Comparison of ENCODE assay signal across 8 cellular contexts in genomic region chr2:12702661-12703121, GRCh38. TPM values are rescaled to one million over a fixed set of nuclear protein-coding genes. Genes with fewer than 3 reads are reported as not detected.
DNase-seq lines count a peak whose midpoint lies in the region; ATAC-seq, FAIRE-seq and TF ChIP-seq lines count a peak whose summit lies in the region.

No MANE protein-coding gene starts in this region.

- no peak overlapping the region for H2AK5ac ChIP-seq in H1 (ENCODE audit: low read depth, low read length)

- no peak overlapping the region for H3K56ac ChIP-seq in H1 (replicated peaks; ENCODE audit: insufficient read length, low read depth, low read length)

- no peak overlapping the region for H3K9ac ChIP-seq in H1 (replicated peaks in 1 of 4; ENCODE audit: extremely low read depth in 1 of 4, low read depth in 3 of 4, low read length in 3 of 4)

- CTCF ChIA-PET in H1 (lab: Charles Lee; ENCODE audit: partially characterized antibody): interaction anchor here (0.5 to 2.2 kb wide), 7 partner anchors 9 to 488 kb away, joined by 3 to 11 read pairs (median 3); partner anchors contain the start of gene TRIB2

- no peaks in the 10 kb centered on the region for H3K79me2 ChIP-seq in H1 (ENCODE audit: control insufficient read depth in 1 of 2, insufficient read depth in 2 of 2, low read length in 2 of 2)

- H3K9me3 ChIP-seq in H1 (ENCODE audit: insufficient read depth in 2 of 2, low read depth in 1 of 2, low read length in 1 of 2): no peaks in the 10 kb centered on the region

- H2BK120ac ChIP-seq in H1 (replicated peaks; ENCODE audit: low read depth, low read length): no peak overlapping the region

- H3K18ac ChIP-seq in H1 (ENCODE audit: extremely low read depth, low read length): no peak overlapping the region

- no peak overlapping the region for H4K91ac ChIP-seq in H1 (replicated peaks; ENCODE audit: insufficient read length, low read length)

- TF ChIP-seq CTCF in H1 (IDR thresholded peaks at IDR 0.05; ENCODE audit: control extremely low read depth in 1 of 3, insufficient read depth in 1 of 3, low read depth in 1 of 3, low read length in 3 of 3): no peak
- no peak for TF ChIP-seq CTCF in nephron (IDR thresholded peaks at IDR 0.05; ENCODE audit: unreplicated experiment in 3 of 3)

- no peak overlapping the region for H4K5ac ChIP-seq in H1 (ENCODE audit: insufficient read length, low read depth, low read length)

- peaks cover 23% of the 10 kb centered on the region for H3K4me1 Mint-ChIP-seq in nephron

- H2BK12ac ChIP-seq in H1 (ENCODE audit: low read depth, low read length): no peak overlapping the region

- TF ChIP-seq POLR2A in H1 (IDR thresholded peaks at IDR 0.05; ENCODE audit: control extremely low read depth in 1 of 2, low read depth in 2 of 2, low read length in 2 of 2): no peak

- ATAC-seq in GM18873 (IDR thresholded peaks at IDR 0.05; ENCODE audit: low FRiP score, unreplicated experiment): no peak
- no peak for ATAC-seq in HG02973 (IDR thresholded peaks at IDR 0.05; ENCODE audit: unreplicated experiment)
- no peak for ATAC-seq in HG02885 (IDR thresholded peaks at IDR 0.05; ENCODE audit: poor library complexity, unreplicated experiment)

- no peak overlapping the region for H2BK20ac ChIP-seq in H1 (ENCODE audit: low read length)

- H4K8ac ChIP-seq in H1 (ENCODE audit: extremely low read depth, insufficient read depth, low read length): no peak overlapping the region

- TF ChIP-seq EP300 in H1 (IDR thresholded peaks at IDR 0.05; ENCODE audit: borderline replicate concordance in 1 of 2, low read depth in 2 of 2, low read length in 2 of 2): no peak

- no peaks in the 10 kb centered on the region for H3K36me3 Mint-ChIP-seq in nephron (ENCODE audit: low read depth)

- H2BK5ac ChIP-seq in H1 (ENCODE audit: low read depth, low read length): no peak overlapping the region

- H3K27ac ChIP-seq in H1 (ENCODE audit: low read depth, low read length): no peak overlapping the region

- POLR2A ChIA-PET in H1 (lab: Charles Lee; ENCODE audit: partially characterized antibody): no interaction called here

- 77% methylated on average over 3 of the region's 3 CpGs; no CpG with 5 or more reads in 1 of the 2 experiments for WGBS in H1 (ENCODE audit: extremely low coverage in 1 of 2, insufficient coverage in 1 of 2, insufficient read length in 1 of 2, insufficient replicate concordance in 2 of 2, low coverage in 1 of 2, low lambda C conversion rate in 2 of 2, missing lambda C conversion rate in 1 of 2), 2 experiments

- H3K14ac ChIP-seq in H1 (ENCODE audit: insufficient read length): no peak overlapping the region

- TF ChIP-seq RAD21 in H1 (IDR thresholded peaks at IDR 0.05 in 1 of 2, conservative IDR thresholded peaks at IDR 0.05 in 1 of 2; ENCODE audit: low read depth in 2 of 2, low read length in 2 of 2): no peak

- no peak overlapping the region for H3K4me3 Mint-ChIP-seq in nephron

- no peaks in the 10 kb centered on the region for H3K9me3 Mint-ChIP-seq in nephron

- H4K20me1 ChIP-seq in H1 (replicated peaks in 1 of 2; ENCODE audit: control insufficient read depth in 1 of 2, insufficient read depth in 2 of 2, low read length in 2 of 2): no peaks in the 10 kb centered on the region

- no peak overlapping the region for H3K23ac ChIP-seq in H1 (ENCODE audit: insufficient read length)

- H3K4ac ChIP-seq in H1 (replicated peaks; ENCODE audit: insufficient read length, low read depth, low read length): no peak overlapping the region

- H3K23me2 ChIP-seq in H1 (ENCODE audit: low read depth, low read length): no peaks in the 10 kb centered on the region

- no peaks in the 10 kb centered on the region; a peak in 2 of 7 replicates for H3K4me1 ChIP-seq in H1 (replicated peaks in 1 of 4; ENCODE audit: control insufficient read depth in 3 of 4, insufficient read depth in 4 of 4, low read length in 3 of 4)

- H3K27ac Mint-ChIP-seq in nephron: peak overlapping the region; percentile 25 to 77 (median 74)

- DNase-seq in GM03348 (ENCODE audit: low spot score) (peak; percentile 68), NCI-H510A (lab: John Stamatoyannopoulos, UW) (peak; percentile 41), H1 (ENCODE audit: low read depth in 1 of 2, low spot score in 2 of 2) (no peak)
- DNase-seq in stimulated activated CD4-positive, alpha-beta T cell treated with anti-CD3 and anti-CD28 coated beads, Interleukin-12 subunit alpha, Interleukin-12 subunit beta, amount 100 ng/mL, for 4 hours: no peak

- H3K4me3 ChIP-seq in H1 (ENCODE audit: extremely low read depth in 1 of 4, insufficient read depth in 2 of 4, low read depth in 3 of 4, low read length in 4 of 4): no peak overlapping the region

- no peaks in the 10 kb centered on the region for H3K27me3 ChIP-seq in H1 (replicated peaks in 1 of 4; ENCODE audit: control insufficient read depth in 3 of 4, extremely low read depth in 1 of 4, insufficient read depth in 3 of 4, low read length in 3 of 4)

- H3K79me1 ChIP-seq in H1 (ENCODE audit: low read depth, low read length): no peaks in the 10 kb centered on the region

- no peak overlapping the region for H2AFZ ChIP-seq in H1 (ENCODE audit: low read length)

- H3K4me2 ChIP-seq in H1 (ENCODE audit: insufficient read depth in 1 of 2, low read depth in 2 of 2, low read length in 2 of 2): peak overlapping the region in 1 of 2 experiments; percentile 8; a peak in 1 of 4 replicates

- H2BK15ac ChIP-seq in H1 (ENCODE audit: low read length): no peak overlapping the region

- no peaks in the 10 kb centered on the region for H3K36me3 ChIP-seq in H1 (ENCODE audit: control insufficient read depth in 2 of 4, insufficient read depth in 4 of 4, low read length in 3 of 4)

- no peaks in the 10 kb centered on the region for H3K27me3 Mint-ChIP-seq in nephron (ENCODE audit: low read depth)

- FAIRE-seq in H1 (lab: Jason Lieb, UNC): no peak

TF ChIP-seq in H1, 55 proteins besides CTCF, POLR2A, EP300 and RAD21:
- TF ChIP-seq CBX5 (IDR thresholded peaks at IDR 0.05; ENCODE audit: low read depth, low read length): no peak
- peak; percentile 98 for TF ChIP-seq CEBPB (IDR thresholded peaks at IDR 0.05; ENCODE audit: low read depth, low read length)

RNA-seq across cellular contexts. Expression of gene TRIB2, which starts 14.0 kb away (rescaled TPM):
- 57.0 and 57.3 TPM in 2 replicates for total RNA-seq in H1 (2021; fragmentation: NEBNext Ultra II Directional; extraction: Animal tissue kit (Norgen Biotek cat#: 25700))
- polyA plus RNA-seq in H1 (2011; rRNA removed): 40.8 and 55.1 TPM in 2 replicates
- 53.2 TPM for polyA plus RNA-seq in H1 (2011; cell fraction: cytosol; rRNA removed)
- polyA plus RNA-seq in H1 (2011; cell fraction: nucleus; rRNA removed): 51.6 TPM
- 55.5 to 79.9 TPM (median 61.3 TPM) in 4 replicates for polyA plus RNA-seq in H1 (2012, experiment 1 of 2)
- 17.4 TPM for polyA plus RNA-seq in H1 (2012, experiment 2 of 2)
- 70.6 TPM for polyA plus RNA-seq in H1 (2013, experiment 1 of 2)
- 72.8 TPM for polyA plus RNA-seq in H1 (2013, experiment 2 of 2)
- polyA minus RNA-seq in H1 (2011; rRNA and poly(A)+ RNA removed): 47.1 and 52.7 TPM in 2 replicates
- polyA minus RNA-seq in H1 (2011; cell fraction: cytosol; rRNA and poly(A)+ RNA removed): 51.4 TPM
- 65.9 TPM for polyA minus RNA-seq in H1 (2011; cell fraction: nucleus; rRNA and poly(A)+ RNA removed)

Comparison
In these comparisons a context has a peak if more than half of its experiments do, and no peak if none do; other contexts are left out.
1. DNase-seq: peak in GM03348 (single experiment) and NCI-H510A (single experiment); none in H1 (0 of 2) and stimulated activated CD4-positive, alpha-beta T cell treated with anti-CD3 and anti-CD28 coated beads, Interleukin-12 subunit alpha, Interleukin-12 subunit beta, amount 100 ng/mL, for 4 hours (single experiment).